Comparison of ENCODE assay signal across 1 cellular context in genomic region chr2:174340400-174341300, GRCh38.
TF ChIP-seq lines count a peak whose summit lies in the region.

No MANE protein-coding gene starts in this region.

TF ChIP-seq in SK-N-SH treated with all-trans-retinoic acid at 6 μM for 48 hours, 23 proteins besides CTCF, POLR2A, EP300 and RAD21 (continued from another document):
- TF ChIP-seq CSDC2 (CRISPR knock-in tag; IDR thresholded peaks at IDR 0.05) (no peak), PPARA (CRISPR knock-in tag; IDR thresholded peaks at IDR 0.05; ENCODE audit: borderline replicate concordance) (no peak), SNAI2 (CRISPR knock-in tag; IDR thresholded peaks at IDR 0.05) (no peak), ZNF565 (CRISPR knock-in tag; conservative IDR thresholded peaks at IDR 0.05; ENCODE audit: low read depth) (no peak), RARB (CRISPR knock-in tag; IDR thresholded peaks at IDR 0.05) (no peak)
- TF ChIP-seq, protein P1, sequence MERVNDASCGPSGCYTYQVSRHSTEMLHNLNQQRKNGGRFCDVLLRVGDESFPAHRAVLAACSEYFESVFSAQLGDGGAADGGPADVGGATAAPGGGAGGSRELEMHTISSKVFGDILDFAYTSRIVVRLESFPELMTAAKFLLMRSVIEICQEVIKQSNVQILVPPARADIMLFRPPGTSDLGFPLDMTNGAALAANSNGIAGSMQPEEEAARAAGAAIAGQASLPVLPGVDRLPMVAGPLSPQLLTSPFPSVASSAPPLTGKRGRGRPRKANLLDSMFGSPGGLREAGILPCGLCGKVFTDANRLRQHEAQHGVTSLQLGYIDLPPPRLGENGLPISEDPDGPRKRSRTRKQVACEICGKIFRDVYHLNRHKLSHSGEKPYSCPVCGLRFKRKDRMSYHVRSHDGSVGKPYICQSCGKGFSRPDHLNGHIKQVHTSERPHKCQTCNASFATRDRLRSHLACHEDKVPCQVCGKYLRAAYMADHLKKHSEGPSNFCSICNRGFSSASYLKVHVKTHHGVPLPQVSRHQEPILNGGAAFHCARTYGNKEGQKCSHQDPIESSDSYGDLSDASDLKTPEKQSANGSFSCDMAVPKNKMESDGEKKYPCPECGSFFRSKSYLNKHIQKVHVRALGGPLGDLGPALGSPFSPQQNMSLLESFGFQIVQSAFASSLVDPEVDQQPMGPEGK (CRISPR knock-in tag; IDR thresholded peaks at IDR 0.05; ENCODE audit: borderline replicate concordance): no peak
- TF ChIP-seq, protein P2, sequence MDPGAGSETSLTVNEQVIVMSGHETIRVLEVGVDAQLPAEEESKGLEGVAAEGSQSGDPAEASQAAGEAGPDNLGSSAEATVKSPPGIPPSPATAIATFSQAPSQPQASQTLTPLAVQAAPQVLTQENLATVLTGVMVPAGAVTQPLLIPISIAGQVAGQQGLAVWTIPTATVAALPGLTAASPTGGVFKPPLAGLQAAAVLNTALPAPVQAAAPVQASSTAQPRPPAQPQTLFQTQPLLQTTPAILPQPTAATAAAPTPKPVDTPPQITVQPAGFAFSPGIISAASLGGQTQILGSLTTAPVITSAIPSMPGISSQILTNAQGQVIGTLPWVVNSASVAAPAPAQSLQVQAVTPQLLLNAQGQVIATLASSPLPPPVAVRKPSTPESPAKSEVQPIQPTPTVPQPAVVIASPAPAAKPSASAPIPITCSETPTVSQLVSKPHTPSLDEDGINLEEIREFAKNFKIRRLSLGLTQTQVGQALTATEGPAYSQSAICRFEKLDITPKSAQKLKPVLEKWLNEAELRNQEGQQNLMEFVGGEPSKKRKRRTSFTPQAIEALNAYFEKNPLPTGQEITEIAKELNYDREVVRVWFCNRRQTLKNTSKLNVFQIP (CRISPR knock-in tag; IDR thresholded peaks at IDR 0.05; ENCODE audit: borderline replicate concordance, low read depth): no peak
